In the genomic region with DNA sequence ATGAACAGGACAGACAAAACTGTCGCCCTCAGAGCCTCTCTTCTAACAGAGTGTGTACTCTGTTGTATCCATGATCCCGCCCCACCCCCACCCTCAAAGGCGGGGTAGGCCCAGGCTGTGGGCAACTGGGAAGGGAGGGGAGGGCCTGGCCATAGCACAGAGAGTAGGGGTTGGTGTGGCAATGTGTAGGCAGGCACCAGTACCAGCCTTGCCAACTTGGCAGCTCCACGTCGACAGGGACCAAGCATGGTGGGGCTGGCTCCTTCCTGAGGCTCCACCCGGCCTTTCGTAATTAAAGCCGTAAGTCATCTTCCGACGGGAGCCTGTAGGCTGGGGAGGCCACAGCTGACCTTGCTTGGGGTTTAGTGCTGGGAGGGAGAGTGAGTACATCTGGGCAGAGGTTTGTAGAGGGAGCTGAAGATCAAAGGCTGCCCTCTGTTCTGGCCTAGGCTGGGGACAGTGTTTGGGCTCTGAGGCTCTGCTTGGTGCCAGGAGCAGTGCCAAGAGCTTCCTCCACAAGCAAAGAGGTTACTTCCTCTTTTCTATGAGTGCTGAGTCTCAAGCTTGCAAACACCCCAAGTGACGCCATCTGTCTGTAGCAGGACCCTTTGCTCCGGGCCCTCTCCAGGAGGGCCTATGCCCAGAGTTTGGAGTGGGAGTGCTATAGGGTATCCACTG, we compare ENCODE assay signal across 11 cellular contexts.
DNase-seq lines count a peak whose midpoint lies in the region; ATAC-seq, FAIRE-seq and TF ChIP-seq lines count a peak whose summit lies in the region.
"Had no signal": no experiment of that assay in that cellular context is flagged by ENCODE, and none has a peak within 500 bp of the region (broad histone marks: within the 10 kb centered on the region; RNA-seq: fewer than 3 reads in every experiment).

No MANE protein-coding gene starts in this region.

- no peaks in the 10 kb centered on the region for H3K36me3 Mint-ChIP-seq in activated CD8-positive, alpha-beta memory T cell treated with anti-CD3 and anti-CD28 coated beads, Interleukin-2, amount 10 ng/mL, durations not matched to agents 7 days and 5 days

- H3K27me3 Mint-ChIP-seq in activated CD8-positive, alpha-beta memory T cell treated with anti-CD3 and anti-CD28 coated beads, Interleukin-2, amount 10 ng/mL, durations not matched to agents 7 days and 5 days = peaks cover 3% of the 10 kb centered on the region

- no peak overlapping the region for H3K27ac Mint-ChIP-seq in activated CD8-positive, alpha-beta memory T cell treated with anti-CD3 and anti-CD28 coated beads, Interleukin-2, amount 10 ng/mL, durations not matched to agents 7 days and 5 days
- H3K27ac Mint-ChIP-seq: nephron progenitor cell had no signal

- H3K27me3 ChIP-seq in GM06990 (replicated peaks; ENCODE audit: control insufficient read depth, insufficient read depth, low read length) (no peaks in the 10 kb centered on the region), prostate gland (replicated peaks; ENCODE audit: insufficient read depth) (no peaks in the 10 kb centered on the region)

- 40% methylated on average over 12 of the region's 12 CpGs for WGBS in prostate gland

- no peaks in the 10 kb centered on the region for H3K9me3 ChIP-seq in prostate gland

- no peaks in the 10 kb centered on the region for H3K9me3 Mint-ChIP-seq in activated CD8-positive, alpha-beta memory T cell treated with anti-CD3 and anti-CD28 coated beads, Interleukin-2, amount 10 ng/mL, durations not matched to agents 7 days and 5 days (ENCODE audit: low read depth)
- H3K9me3 Mint-ChIP-seq: nephron progenitor cell had no signal

- TF ChIP-seq CTCF in GM06990 (IDR thresholded peaks at IDR 0.05; ENCODE audit: insufficient read depth, low read length, poor library complexity, severe bottlenecking) = peak; percentile 4
- TF ChIP-seq CTCF in foreskin fibroblast (IDR thresholded peaks at IDR 0.05; ENCODE audit: low read depth, low read length) = no peak
- no peak for TF ChIP-seq CTCF in prostate gland (IDR thresholded peaks at IDR 0.05)

- H3K4me1 Mint-ChIP-seq in activated CD8-positive, alpha-beta memory T cell treated with anti-CD3 and anti-CD28 coated beads, Interleukin-2, amount 10 ng/mL, durations not matched to agents 7 days and 5 days = peaks cover 7% of the 10 kb centered on the region

- intact Hi-C loops in prostate gland (cut with DNase I) = no loop called here

- DNase-seq in GM06990 (ENCODE audit: extremely low read depth, insufficient read length) (no peak), RPMI8226 (peak; percentile 84), foreskin fibroblast (peak; percentile 39 to 68), prostate gland (ENCODE audit: low spot score) (peak; percentile 72), NCI-H1092 (lab: John Stamatoyannopoulos, UW) (no peak), HTR-8/SVneo (ENCODE audit: insufficient read length, low spot score) (no peak), HCEC 1CT (no peak)
- no peak for DNase-seq in activated CD8-positive, alpha-beta memory T cell treated with anti-CD3 and anti-CD28 coated beads, Interleukin-2, amount 10 ng/mL, durations not matched to agents 7 days and 5 days
- DNase-seq: activated effector memory CD4-positive, alpha-beta T cell treated with anti-CD3 and anti-CD28 coated beads, Interleukin-2, amount 50 U/mL, for 16 hours; nephron progenitor cell had no signal

- CTCF ChIA-PET in activated CD8-positive, alpha-beta memory T cell treated with anti-CD3 and anti-CD28 coated beads, Interleukin-2, amount 10 ng/mL, durations not matched to agents 7 days and 5 days (lab: Charles Lee) = no interaction called here

- no peak overlapping the region for H3K4me3 ChIP-seq in GM06990 (replicated peaks; ENCODE audit: low read depth, low read length)
- no peak overlapping the region for H3K4me3 ChIP-seq in foreskin fibroblast (ENCODE audit: low read depth in 1 of 2, low read length in 2 of 2)
- H3K4me3 ChIP-seq in prostate gland = no peak overlapping the region

- ATAC-seq in activated CD8-positive, alpha-beta memory T cell treated with anti-CD3 and anti-CD28 coated beads, Interleukin-2, amount 10 ng/mL, durations not matched to agents 7 days and 5 days = no peak

- peaks cover 4% of the 10 kb centered on the region for H3K4me1 ChIP-seq in prostate gland (replicated peaks)

- no peak overlapping the region for H3K4me3 Mint-ChIP-seq in activated CD8-positive, alpha-beta memory T cell treated with anti-CD3 and anti-CD28 coated beads, Interleukin-2, amount 10 ng/mL, durations not matched to agents 7 days and 5 days
- H3K4me3 Mint-ChIP-seq: nephron progenitor cell had no signal

- TF ChIP-seq POLR2A in prostate gland (IDR thresholded peaks at IDR 0.05) = no peak

- no peaks in the 10 kb centered on the region for H3K36me3 ChIP-seq in GM06990 (ENCODE audit: control insufficient read depth, insufficient read depth, low read length)
- H3K36me3 ChIP-seq in prostate gland = no peaks in the 10 kb centered on the region

- peak overlapping the region; percentile 61 to 63 for H3K27ac ChIP-seq in prostate gland
- H3K27ac ChIP-seq: KMS-11 had no signal

- FAIRE-seq in HTR-8/SVneo (lab: Jason Lieb, UNC) = no peak

Comparison
In these comparisons a context has a peak if more than half of its experiments do, and no peak if none do; other contexts are left out.
1. DNase-seq: peak in RPMI8226 (single experiment), foreskin fibroblast (2 of 2) and prostate gland (single experiment); none in GM06990 (single experiment), NCI-H1092 (single experiment), HTR-8/SVneo (single experiment), HCEC 1CT (single experiment) and activated CD8-positive, alpha-beta memory T cell treated with anti-CD3 and anti-CD28 coated beads, Interleukin-2, amount 10 ng/mL, durations not matched to agents 7 days and 5 days (single experiment).